In the genomic region with DNA sequence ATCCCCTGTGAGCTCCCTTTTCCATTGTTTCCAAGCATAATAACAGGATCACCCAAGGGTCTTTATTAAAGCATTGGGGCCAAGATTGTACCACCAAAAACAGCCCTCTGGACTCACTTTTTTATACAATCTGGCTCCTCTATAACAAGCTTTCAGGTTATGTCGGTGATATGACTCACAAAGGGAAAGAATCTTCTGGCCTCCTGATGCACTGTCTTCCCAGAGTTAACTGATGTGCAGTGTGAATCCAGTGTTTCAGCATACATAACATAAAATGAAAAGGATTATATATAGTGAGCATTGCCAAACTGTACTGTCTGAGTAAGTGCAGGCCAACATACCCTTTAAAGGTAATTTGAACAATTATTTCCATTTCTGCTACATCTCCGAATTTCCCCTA, we compare ENCODE assay signal across 27 cellular contexts. TPM values are rescaled to one million over a fixed set of nuclear protein-coding genes. Genes with fewer than 3 reads are reported as not detected.
DNase-seq lines count a peak whose midpoint lies in the region; ATAC-seq and TF ChIP-seq lines count a peak whose summit lies in the region.
"Had no signal": no experiment of that assay in that cellular context is flagged by ENCODE, and none has a peak within 500 bp of the region (broad histone marks: within the 10 kb centered on the region; RNA-seq: fewer than 3 reads in every experiment).

No MANE protein-coding gene starts in this region.

- H3K27me3 Mint-ChIP-seq in MCF 10A (ENCODE audit: insufficient read depth, unreplicated experiment) = no peaks in the 10 kb centered on the region

- TF ChIP-seq CTCF in MCF 10A (IDR thresholded peaks at IDR 0.05; ENCODE audit: unreplicated experiment) (no peak), breast epithelium (IDR thresholded peaks at IDR 0.05) (no peak), SK-N-SH (IDR thresholded peaks at IDR 0.05) (no peak), choroid plexus epithelial cell (conservative IDR thresholded peaks at IDR 0.05; ENCODE audit: low read depth, low read length) (no peak)

- H3K9ac ChIP-seq in SK-N-SH = no peak overlapping the region

- DNase-seq in MCF 10A (ENCODE audit: unreplicated experiment) (peak; percentile 14), breast epithelium (ENCODE audit: low spot score in 2 of 2) (no peak), SK-N-SH (no peak), choroid plexus epithelial cell (ENCODE audit: low read depth) (peak; percentile 4), substantia nigra (lab: John Stamatoyannopoulos, UW) (no peak), NCI-H1105 treated with DMSO at 0.1 percent for 48 hours (lab: John Stamatoyannopoulos, UW) (no peak), NCI-H2029 (lab: John Stamatoyannopoulos, UW) (no peak)
- DNase-seq: activated CD4-positive, CD25-positive, alpha-beta regulatory T cell; activated CD8-positive, alpha-beta T cell treated with anti-CD3 and anti-CD28 coated beads, Interleukin-2, amount 10 ng/mL, durations not matched to agents 7 days and 5 days; activated T-cell treated with anti-CD3 and anti-CD28 coated beads, Interleukin-2, amount 50 U/mL, for 72 hours; caudate nucleus; esophagus squamous epithelium; GF-D8; glutamatergic neuron; left lung; mucosa of descending colon; NCI-H1092 treated with DMSO at 0.1 percent for 48 hours; NCI-H2107; NCI-H510A treated with DMSO at 0.1 percent for 48 hours; nucleus accumbens; retina; SHP77 treated with DMSO at 0.1 percent for 48 hours had no signal

- WGBS in SK-N-SH (ENCODE audit: low lambda C conversion rate) = 74% methylated on average over 2 of the region's 2 CpGs

- H3K4me3 ChIP-seq in breast epithelium = no peak overlapping the region
- H3K4me3 ChIP-seq in SK-N-SH (ENCODE audit: low read depth in 2 of 2, low read length in 1 of 2) = no peak overlapping the region
- no peak overlapping the region for H3K4me3 ChIP-seq in choroid plexus epithelial cell (ENCODE audit: low read depth, low read length)
- H3K4me3 ChIP-seq: esophagus squamous epithelium, GM12878, HAP-1, left lung, mucosa of descending colon had no signal

- H3K27ac ChIP-seq in breast epithelium (no peak overlapping the region), SK-N-SH (ENCODE audit: low read depth in 2 of 2, low read length in 1 of 2) (peak overlapping the region in 1 of 2 experiments; percentile 43; a peak in 2 of 4 replicates), substantia nigra (ENCODE audit: low read depth, low read length, poor library complexity, severe bottlenecking) (peak overlapping the region; percentile 35)
- H3K27ac ChIP-seq: esophagus squamous epithelium had no signal

- CTCF ChIA-PET in MCF 10A (lab: Yijun Ruan, JAX) (interaction anchor here (0.6 kb wide), 1 partner anchor 1014 kb away, joined by 3 read pairs; no protein-coding TSS in a partner anchor), SK-N-SH (lab: Yijun Ruan, JAX) (no interaction called here)

- H2AFZ ChIP-seq in SK-N-SH (ENCODE audit: low read depth) = no peak overlapping the region

- no peak for TF ChIP-seq POLR2A in breast epithelium (IDR thresholded peaks at IDR 0.05)

- H3K27me3 ChIP-seq in breast epithelium (no peaks in the 10 kb centered on the region), SK-N-SH (ENCODE audit: insufficient read depth) (no peaks in the 10 kb centered on the region)
- H3K27me3 ChIP-seq: esophagus squamous epithelium, left lung had no signal

- no TSS peak for BruUV-seq in MCF 10A (replicated peaks; lab: Mats Ljungman, UMichigan)

- TF ChIP-seq EP300 in SK-N-SH (IDR thresholded peaks at IDR 0.05; ENCODE audit: borderline replicate concordance in 1 of 2, low read depth in 1 of 2, low read length in 1 of 2) = no peak

- ATAC-seq in HG02642 (IDR thresholded peaks at IDR 0.05; ENCODE audit: poor library complexity, unreplicated experiment) = no peak
- ATAC-seq: activated T-cell treated with anti-CD3 and anti-CD28 coated beads, Interleukin-2, amount 50 U/mL, for 72 hours; GM12878; left lung; mucosa of descending colon had no signal

- H3F3A ChIP-seq in SK-N-SH (replicated peaks; ENCODE audit: insufficient read depth) = peaks cover 7% of the 10 kb centered on the region

- no peaks in the 10 kb centered on the region for H3K36me3 Mint-ChIP-seq in MCF 10A (ENCODE audit: insufficient read depth, unreplicated experiment)
- H3K36me3 Mint-ChIP-seq: IgD-negative memory B cell had no signal

- H3K4me2 ChIP-seq in SK-N-SH = 0 out of 2 replicates have a peak overlapping the region, but pooled peaks have one; percentile 7

- H3K4me3 Mint-ChIP-seq in MCF 10A (ENCODE audit: unreplicated experiment) = no peak overlapping the region
- H3K4me3 Mint-ChIP-seq: activated CD8-positive, alpha-beta T cell treated with anti-CD3 and anti-CD28 coated beads, Interleukin-2, amount 10 ng/mL, durations not matched to agents 7 days and 5 days; activated T-cell treated with anti-CD3 and anti-CD28 coated beads, Interleukin-2, amount 50 U/mL, for 72 hours; IgD-negative memory B cell; T-helper 2 cell treated with Interferon-gamma antibody and Interleukin-4, amounts not matched to agents 5 μg/mL and 100 μg/mL, for 36 hours had no signal

- H3K36me3 ChIP-seq in breast epithelium (no peaks in the 10 kb centered on the region), SK-N-SH (replicated peaks in 1 of 2; ENCODE audit: control insufficient read depth in 1 of 2, insufficient read depth in 2 of 2, low read length in 1 of 2) (no peaks in the 10 kb centered on the region)
- H3K36me3 ChIP-seq: esophagus squamous epithelium, HAP-1, left lung had no signal

- H3K27ac Mint-ChIP-seq in MCF 10A (ENCODE audit: low read depth, unreplicated experiment) = no peak overlapping the region
- H3K27ac Mint-ChIP-seq: activated CD8-positive, alpha-beta T cell treated with anti-CD3 and anti-CD28 coated beads, Interleukin-2, amount 10 ng/mL, durations not matched to agents 7 days and 5 days; activated T-cell treated with anti-CD3 and anti-CD28 coated beads, Interleukin-2, amount 50 U/mL, for 72 hours; IgD-negative memory B cell had no signal

- peaks cover 22% of the 10 kb centered on the region for H3K4me1 Mint-ChIP-seq in MCF 10A (ENCODE audit: insufficient read depth, unreplicated experiment)

- intact Hi-C loops in MCF 10A (cut with micrococcal nuclease) (no loop called here), breast epithelium (cut with DNase I; ENCODE audit: low total_unique reads) (no loop called here)

- no peaks in the 10 kb centered on the region for H3K9me3 ChIP-seq in breast epithelium
- no peaks in the 10 kb centered on the region for H3K9me3 ChIP-seq in SK-N-SH
- H3K9me3 ChIP-seq: esophagus squamous epithelium, HAP-1, left lung, mucosa of descending colon had no signal

- H3K9me3 Mint-ChIP-seq in MCF 10A (ENCODE audit: unreplicated experiment) = no peaks in the 10 kb centered on the region
- H3K9me3 Mint-ChIP-seq: activated T-cell treated with anti-CD3 and anti-CD28 coated beads, Interleukin-2, amount 50 U/mL, for 72 hours; T-helper 2 cell treated with Interferon-gamma antibody and Interleukin-4, amounts not matched to agents 5 μg/mL and 100 μg/mL, for 36 hours had no signal

- no peaks in the 10 kb centered on the region for H3K79me2 ChIP-seq in SK-N-SH (ENCODE audit: insufficient read depth)

- H3K9me2 ChIP-seq in SK-N-SH = no peaks in the 10 kb centered on the region

- no peak for TF ChIP-seq RAD21 in SK-N-SH (IDR thresholded peaks at IDR 0.05; ENCODE audit: low read length)

- H3K4me1 ChIP-seq in breast epithelium (no peaks in the 10 kb centered on the region), SK-N-SH (ENCODE audit: control insufficient read depth in 1 of 2, insufficient read depth in 2 of 2, low read depth in 1 of 2, low read length in 1 of 2) (peaks cover 0 to 7% of the 10 kb centered on the region in 2 experiments; a peak in 1 of 4 replicates)
- H3K4me1 ChIP-seq: esophagus squamous epithelium, HAP-1 had no signal

- POLR2A ChIA-PET in MCF 10A (lab: Yijun Ruan, JAX) (no interaction called here), SK-N-SH (lab: Yijun Ruan, JAX) (no interaction called here)

- no peaks in the 10 kb centered on the region for H4K20me1 ChIP-seq in SK-N-SH (ENCODE audit: insufficient read depth)

TF ChIP-seq in SK-N-SH, 30 proteins besides CTCF, POLR2A, EP300 and RAD21:
- no peak for TF ChIP-seq MEF2A (IDR thresholded peaks at IDR 0.05; ENCODE audit: borderline replicate concordance, low read depth)
- peak; percentile 33; the same call in 1 of the 2 replicates for TF ChIP-seq FOSL2 (IDR thresholded peaks at IDR 0.05; ENCODE audit: borderline replicate concordance, low read depth)
- TF ChIP-seq PBX3 (IDR thresholded peaks at IDR 0.05) = peak; percentile 17; the same call in 1 of the 2 replicates

RNA-seq across cellular contexts. Expression of gene MAN2A1, which starts 33.9 kb away (rescaled TPM):
- 44.1 and 55.8 TPM in 2 replicates for total RNA-seq in MCF 10A (2022)
- 10 to 100 TPM; 57.9 to 68.6 (median 63.3) TPM for total RNA-seq in breast epithelium
- polyA plus RNA-seq in SK-N-SH (2012; rRNA removed) = 19.7 and 24.2 TPM in 2 replicates
- 28.5 and 31.1 TPM in 2 replicates for polyA plus RNA-seq in SK-N-SH (2012; cell fraction: cytosol; rRNA removed)
- 13.6 and 32.5 TPM in 2 replicates for polyA plus RNA-seq in SK-N-SH (2012; cell fraction: nucleus; rRNA removed)

Comparison
In these comparisons a context has a peak if more than half of its experiments do, and no peak if none do; other contexts are left out.
1. DNase-seq: peak in MCF 10A (single experiment) and choroid plexus epithelial cell (single experiment); none in breast epithelium (0 of 2), SK-N-SH (single experiment), substantia nigra (0 of 49), NCI-H1105 treated with DMSO at 0.1 percent for 48 hours (single experiment) and NCI-H2029 (single experiment).